ENCODE assay signal across 14 cellular contexts in the genomic region with DNA sequence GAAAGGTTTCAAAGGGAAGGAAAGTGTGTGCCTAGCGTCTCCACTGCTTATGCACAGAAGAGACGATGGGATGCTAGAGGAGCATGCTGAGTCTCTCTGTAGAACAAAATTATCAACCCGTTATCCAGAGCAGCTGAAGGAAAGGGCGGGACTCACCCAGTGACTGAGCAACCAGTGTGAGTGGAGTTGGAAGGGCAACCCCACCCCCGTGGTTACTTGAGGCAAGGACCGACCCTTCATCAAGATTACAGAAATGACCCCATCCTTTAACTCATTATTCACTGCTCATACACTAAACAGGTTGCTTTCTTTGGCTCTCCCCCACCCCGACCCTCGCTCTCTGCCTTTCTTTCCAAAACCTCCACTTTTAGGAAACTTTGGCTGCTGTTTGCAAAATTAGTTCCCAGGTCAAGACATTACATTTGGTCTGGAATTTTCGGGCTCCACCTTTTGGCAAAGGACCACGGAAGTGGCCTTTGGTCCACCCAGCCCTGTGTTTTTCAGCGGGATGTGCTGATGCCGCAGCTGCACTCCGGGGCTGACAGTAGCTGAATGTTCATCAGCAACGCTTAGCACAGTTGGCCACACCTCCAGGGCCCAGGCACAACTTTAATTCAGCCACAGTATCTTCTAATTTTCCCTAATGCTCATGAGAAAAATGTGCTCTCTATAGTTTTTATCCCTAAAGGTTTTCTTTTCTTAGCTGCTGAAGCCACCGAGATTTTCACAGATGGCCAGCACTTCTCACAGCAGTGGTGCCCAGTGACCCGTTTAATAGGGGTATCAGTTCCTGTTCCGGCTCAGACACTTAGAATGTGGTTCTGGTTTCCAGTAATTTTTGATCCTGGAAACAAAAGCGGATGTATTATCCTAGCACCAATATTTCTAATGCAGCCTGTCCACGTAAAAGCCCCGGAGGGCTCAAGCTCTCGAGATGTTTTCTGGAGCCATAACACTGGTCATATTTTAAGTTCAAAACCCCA.
DNase-seq lines count a peak whose midpoint lies in the region; ATAC-seq and TF ChIP-seq lines count a peak whose summit lies in the region.
"Had no signal": no experiment of that assay in that cellular context is flagged by ENCODE, and none has a peak within 500 bp of the region (broad histone marks: within the 10 kb centered on the region; RNA-seq: fewer than 3 reads in every experiment).

No MANE protein-coding gene starts in this region.

- no peak overlapping the region for H3K4me3 ChIP-seq in fibroblast of the aortic adventitia (ENCODE audit: low read depth, low read length)
- no peak overlapping the region for H3K4me3 ChIP-seq in effector memory CD4-positive, alpha-beta T cell (ENCODE audit: insufficient read depth, low read depth, low read length, poor library complexity, severe bottlenecking)
- no peak overlapping the region for H3K4me3 ChIP-seq in GM23338

- no peak overlapping the region for H3K27ac ChIP-seq in effector memory CD4-positive, alpha-beta T cell (ENCODE audit: insufficient read depth, low read length, poor library complexity, severe bottlenecking)
- H3K27ac ChIP-seq in GM23338 (ENCODE audit: low read depth) = no peak overlapping the region
- H3K27ac ChIP-seq: RWPE1 had no signal

- no peak overlapping the region for H3K27ac Mint-ChIP-seq in GM23338
- no peak overlapping the region for H3K27ac Mint-ChIP-seq in MCF 10A (ENCODE audit: low read depth, unreplicated experiment)
- H3K27ac Mint-ChIP-seq: stimulated activated memory B cell treated with anti-CD40 and anti-IgM and Interleukin-4, amounts not matched to agents 10 μg/mL and 1 μg/mL and 100 μg/mL, for 72 hours had no signal

- no peaks in the 10 kb centered on the region for H3K27me3 ChIP-seq in effector memory CD4-positive, alpha-beta T cell (replicated peaks; ENCODE audit: control insufficient read depth, insufficient read depth, low read length, poor library complexity, severe bottlenecking)
- no peaks in the 10 kb centered on the region for H3K27me3 ChIP-seq in GM23338 (ENCODE audit: insufficient read depth)

- no peaks in the 10 kb centered on the region for H3K36me3 Mint-ChIP-seq in GM23338 (ENCODE audit: low read depth)
- H3K36me3 Mint-ChIP-seq in MCF 10A (ENCODE audit: insufficient read depth, unreplicated experiment) = no peaks in the 10 kb centered on the region
- H3K36me3 Mint-ChIP-seq: stimulated activated memory B cell treated with anti-CD40 and anti-IgM and Interleukin-4, amounts not matched to agents 10 μg/mL and 1 μg/mL and 100 μg/mL, for 72 hours had no signal

- no peak overlapping the region for H3K4me2 ChIP-seq in GM23338

- H3K9me3 Mint-ChIP-seq in GM23338 (no peaks in the 10 kb centered on the region), MCF 10A (ENCODE audit: unreplicated experiment) (no peaks in the 10 kb centered on the region)

- H3K9me2 ChIP-seq in GM23338 (ENCODE audit: insufficient read depth) = no peaks in the 10 kb centered on the region

- no peaks in the 10 kb centered on the region for H3K27me3 Mint-ChIP-seq in GM23338 (ENCODE audit: insufficient read depth, low read depth, poor library complexity)
- H3K27me3 Mint-ChIP-seq in MCF 10A (ENCODE audit: insufficient read depth, unreplicated experiment) = no peaks in the 10 kb centered on the region
- H3K27me3 Mint-ChIP-seq: stimulated activated memory B cell treated with anti-CD40 and anti-IgM and Interleukin-4, amounts not matched to agents 10 μg/mL and 1 μg/mL and 100 μg/mL, for 72 hours had no signal

- POLR2A ChIA-PET in MCF 10A (lab: Yijun Ruan, JAX) = no interaction called here

- H3K4me3 Mint-ChIP-seq in GM23338 (no peak overlapping the region), MCF 10A (ENCODE audit: unreplicated experiment) (no peak overlapping the region)
- H3K4me3 Mint-ChIP-seq: stimulated activated memory B cell treated with anti-CD40 and anti-IgM and Interleukin-4, amounts not matched to agents 10 μg/mL and 1 μg/mL and 100 μg/mL, for 72 hours had no signal

- no TSS peak for BruUV-seq in MCF 10A (replicated peaks; lab: Mats Ljungman, UMichigan)

- DNase-seq in fibroblast of the aortic adventitia (ENCODE audit: low read depth) = peak; percentile 39
- peak; percentile 75 for DNase-seq in sciatic nerve (ENCODE audit: low spot score)
- DNase-seq in effector memory CD4-positive, alpha-beta T cell = no peak
- no peak for DNase-seq in activated CD4-positive, CD25-positive, alpha-beta regulatory T cell treated with anti-CD3 and anti-CD28 coated beads, Interleukin-2, amount 50 U/mL, for 72 hours
- DNase-seq in GM23338 (ENCODE audit: low spot score) = no peak
- DNase-seq in MCF 10A (ENCODE audit: unreplicated experiment) = no peak
- DNase-seq: DMS79; NCI-H1092 treated with DMSO at 0.1 percent for 48 hours; stimulated activated CD4-positive, alpha-beta T cell treated with anti-CD3 and anti-CD28 coated beads, Interleukin-2, amount 100 ng/mL, for 24 hours; T1000 had no signal

- H3K79me2 ChIP-seq in GM23338 (replicated peaks; ENCODE audit: insufficient read depth) = no peaks in the 10 kb centered on the region

- CTCF ChIA-PET in MCF 10A (lab: Yijun Ruan, JAX) = interaction anchor here (1.0 to 4.7 kb wide), 14 partner anchors 8 to 555 kb away, joined by 3 to 53 read pairs (median 4); no protein-coding TSS in a partner anchor

- H3K36me3 ChIP-seq in effector memory CD4-positive, alpha-beta T cell (ENCODE audit: control insufficient read depth, insufficient read depth, low read length) = no peaks in the 10 kb centered on the region
- H3K36me3 ChIP-seq in GM23338 (ENCODE audit: insufficient read depth) = no peaks in the 10 kb centered on the region

- H3K4me1 Mint-ChIP-seq in GM23338 (peaks cover 7% of the 10 kb centered on the region), MCF 10A (ENCODE audit: insufficient read depth, unreplicated experiment) (no peaks in the 10 kb centered on the region)

- H3F3A ChIP-seq in GM23338 (replicated peaks; ENCODE audit: low read depth) = no peaks in the 10 kb centered on the region

- no peaks in the 10 kb centered on the region for H4K20me1 ChIP-seq in GM23338 (replicated peaks; ENCODE audit: insufficient read depth)

- no peaks in the 10 kb centered on the region for H3K9me3 ChIP-seq in effector memory CD4-positive, alpha-beta T cell (ENCODE audit: control insufficient read depth, low read length)

- H3K4me1 ChIP-seq in effector memory CD4-positive, alpha-beta T cell (ENCODE audit: control insufficient read depth, insufficient read depth, low read length, poor library complexity, severe bottlenecking) = no peaks in the 10 kb centered on the region
- H3K4me1 ChIP-seq in GM23338 (ENCODE audit: insufficient read depth) = no peaks in the 10 kb centered on the region

- no peak overlapping the region for H2AFZ ChIP-seq in GM23338

- intact Hi-C loops in sciatic nerve (cut with DNase I) = no loop called here
- intact Hi-C loops in MCF 10A (cut with micrococcal nuclease) = no loop called here

- no peak for TF ChIP-seq CTCF in fibroblast of the aortic adventitia (IDR thresholded peaks at IDR 0.05; ENCODE audit: insufficient read depth, low read length)
- no peak for TF ChIP-seq CTCF in GM23338 (conservative IDR thresholded peaks at IDR 0.05; ENCODE audit: low read depth in 2 of 2)
- no peak for TF ChIP-seq CTCF in MCF 10A (IDR thresholded peaks at IDR 0.05; ENCODE audit: unreplicated experiment)

- ATAC-seq in GM18502 (IDR thresholded peaks at IDR 0.05; ENCODE audit: poor library complexity, unreplicated experiment) = peak; percentile 44
- ATAC-seq in HG02885 (IDR thresholded peaks at IDR 0.05; ENCODE audit: poor library complexity, unreplicated experiment) = peak; percentile 49
- ATAC-seq in sciatic nerve = peak; percentile 90
- no peak for ATAC-seq in GM23338

TF ChIP-seq in GM23338, 12 proteins besides CTCF, POLR2A, EP300 and RAD21 (continues in another document):
- TF ChIP-seq ZNF114 (CRISPR knock-in tag; IDR thresholded peaks at IDR 0.05) (no peak), NANOG (IDR thresholded peaks at IDR 0.05; ENCODE audit: borderline replicate concordance) (no peak)
- TF ChIP-seq, protein P1, sequence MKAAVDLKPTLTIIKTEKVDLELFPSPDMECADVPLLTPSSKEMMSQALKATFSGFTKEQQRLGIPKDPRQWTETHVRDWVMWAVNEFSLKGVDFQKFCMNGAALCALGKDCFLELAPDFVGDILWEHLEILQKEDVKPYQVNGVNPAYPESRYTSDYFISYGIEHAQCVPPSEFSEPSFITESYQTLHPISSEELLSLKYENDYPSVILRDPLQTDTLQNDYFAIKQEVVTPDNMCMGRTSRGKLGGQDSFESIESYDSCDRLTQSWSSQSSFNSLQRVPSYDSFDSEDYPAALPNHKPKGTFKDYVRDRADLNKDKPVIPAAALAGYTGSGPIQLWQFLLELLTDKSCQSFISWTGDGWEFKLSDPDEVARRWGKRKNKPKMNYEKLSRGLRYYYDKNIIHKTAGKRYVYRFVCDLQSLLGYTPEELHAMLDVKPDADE (IDR thresholded peaks at IDR 0.05) = no peak

Comparison
In these comparisons a context has a peak if more than half of its experiments do, and no peak if none do; other contexts are left out.
1. DNase-seq: peak in fibroblast of the aortic adventitia (single experiment) and sciatic nerve (single experiment); none in effector memory CD4-positive, alpha-beta T cell (0 of 3), activated CD4-positive, CD25-positive, alpha-beta regulatory T cell treated with anti-CD3 and anti-CD28 coated beads, Interleukin-2, amount 50 U/mL, for 72 hours (single experiment), GM23338 (single experiment) and MCF 10A (single experiment).